ENCODE assay signal across 17 cellular contexts in genomic region chr7:139663608-139664177, GRCh38.
A peak's percentile ranks its signal among the peaks of the same experiment; 100 is the strongest.
DNase-seq lines count a peak whose midpoint lies in the region; ATAC-seq and TF ChIP-seq lines count a peak whose summit lies in the region.
"Had no signal": no experiment of that assay in that cellular context is flagged by ENCODE, and none has a peak within 500 bp of the region (broad histone marks: within the 10 kb centered on the region; RNA-seq: fewer than 3 reads in every experiment).

No MANE protein-coding gene starts in this region.

- no peaks in the 10 kb centered on the region for H3K27me3 ChIP-seq in testis
- H3K27me3 ChIP-seq: BLaER1 had no signal

- no peak for ATAC-seq in natural killer cell
- no peak for ATAC-seq in HG03442 (IDR thresholded peaks at IDR 0.05; ENCODE audit: unreplicated experiment)
- ATAC-seq: PC-3 had no signal

- H3K27me3 Mint-ChIP-seq in activated naive CD4-positive, alpha-beta T cell treated with anti-CD3 and anti-CD28 coated beads, Interleukin-2, amount 50 U/mL, for 24 hours: no peaks in the 10 kb centered on the region
- H3K27me3 Mint-ChIP-seq in natural killer cell (ENCODE audit: low read depth in 2 of 2) (no peaks in the 10 kb centered on the region), type B pancreatic cell (no peaks in the 10 kb centered on the region)

- H3K4me1 Mint-ChIP-seq in activated naive CD4-positive, alpha-beta T cell treated with anti-CD3 and anti-CD28 coated beads, Interleukin-2, amount 50 U/mL, for 24 hours: peaks cover 55% of the 10 kb centered on the region
- peaks cover 67 to 78% of the 10 kb centered on the region in 2 donors for H3K4me1 Mint-ChIP-seq in natural killer cell
- peaks cover 57% of the 10 kb centered on the region for H3K4me1 Mint-ChIP-seq in type B pancreatic cell (ENCODE audit: unreplicated experiment)

- no peak overlapping the region for H3K4me3 Mint-ChIP-seq in activated naive CD4-positive, alpha-beta T cell treated with anti-CD3 and anti-CD28 coated beads, Interleukin-2, amount 50 U/mL, for 24 hours
- H3K4me3 Mint-ChIP-seq in natural killer cell: no peak overlapping the region
- no peak overlapping the region for H3K4me3 Mint-ChIP-seq in type B pancreatic cell

- H3K27ac Mint-ChIP-seq in activated naive CD4-positive, alpha-beta T cell treated with anti-CD3 and anti-CD28 coated beads, Interleukin-2, amount 50 U/mL, for 24 hours: peak overlapping the region; percentile 2
- peak overlapping the region; percentile 42 to 75 for H3K27ac Mint-ChIP-seq in natural killer cell
- H3K27ac Mint-ChIP-seq in type B pancreatic cell: peak overlapping the region; percentile 77

- no peaks in the 10 kb centered on the region for H3K36me3 ChIP-seq in testis (ENCODE audit: low read depth, missing control alignments)

- no peak for TF ChIP-seq POLR2A in testis (IDR thresholded peaks at IDR 0.05)

- no peaks in the 10 kb centered on the region for H3K9me3 Mint-ChIP-seq in activated naive CD4-positive, alpha-beta T cell treated with anti-CD3 and anti-CD28 coated beads, Interleukin-2, amount 50 U/mL, for 24 hours
- no peaks in the 10 kb centered on the region for H3K9me3 Mint-ChIP-seq in natural killer cell
- H3K9me3 Mint-ChIP-seq in type B pancreatic cell: peaks cover 4% of the 10 kb centered on the region

- H3K36me3 Mint-ChIP-seq in activated naive CD4-positive, alpha-beta T cell treated with anti-CD3 and anti-CD28 coated beads, Interleukin-2, amount 50 U/mL, for 24 hours: peaks cover 15% of the 10 kb centered on the region
- no peaks in the 10 kb centered on the region for H3K36me3 Mint-ChIP-seq in natural killer cell
- peaks cover 27% of the 10 kb centered on the region for H3K36me3 Mint-ChIP-seq in type B pancreatic cell

- no peak for DNase-seq in activated naive CD4-positive, alpha-beta T cell treated with Interleukin-2 at 50 U/mL for 16 hours
- DNase-seq in natural killer cell (no peak), type B pancreatic cell (ENCODE audit: extremely low spot score, unreplicated experiment) (no peak), hippocampal formation (lab: John Stamatoyannopoulos, UW) (no peak), testis (no peak)
- DNase-seq: 8988T; DMS53; H7; NCI-H1092; NCI-H226; NCI-H526 treated with DMSO at 0.1 percent for 48 hours; NK-92 treated with Interleukin-12 subunit alpha and Interleukin-12 subunit beta, amount 100 ng/mL, for 24 hours; PC-3 had no signal

- no peak overlapping the region for H3K4me3 ChIP-seq in testis
- H3K4me3 ChIP-seq: BLaER1 had no signal

- H3K9me3 ChIP-seq in testis: no peaks in the 10 kb centered on the region
- H3K9me3 ChIP-seq: BLaER1 had no signal

- TF ChIP-seq CTCF in natural killer cell (IDR thresholded peaks at IDR 0.05) (no peak), type B pancreatic cell (conservative IDR thresholded peaks at IDR 0.05) (no peak), testis (IDR thresholded peaks at IDR 0.05) (no peak)

- H3K4me1 ChIP-seq in testis: peaks cover 4% of the 10 kb centered on the region

- 91 to 92% methylated on average over 11 of the region's 11 CpGs for WGBS in testis, 2 donors

- intact Hi-C loops in natural killer cell (cut with micrococcal nuclease): no loop called here
- intact Hi-C loops in testis (cut with DNase I; ENCODE audit: low total_unique reads): no loop called here

- peak overlapping the region; percentile 57 for H3K27ac ChIP-seq in cingulate gyrus (ENCODE audit: low read depth, low read length)
- no peak overlapping the region for H3K27ac ChIP-seq in testis
- H3K27ac ChIP-seq: BLaER1 had no signal

Comparison
In these comparisons a context has a peak if more than half of its experiments do, and no peak if none do; other contexts are left out.
1. H3K27ac Mint-ChIP-seq: peak in every context shown above with its lines; median percentile 77 in type B pancreatic cell; 58 in natural killer cell; 2 in activated naive CD4-positive, alpha-beta T cell treated with anti-CD3 and anti-CD28 coated beads, Interleukin-2, amount 50 U/mL, for 24 hours.